ENCODE assay signal across 20 cellular contexts in genomic region chrX:23012162-23012561, GRCh38. TPM values are rescaled to one million over a fixed set of nuclear protein-coding genes. Genes with fewer than 3 reads are reported as not detected.
A peak's percentile ranks its signal among the peaks of the same experiment; 100 is the strongest.
DNase-seq lines count a peak whose midpoint lies in the region; ATAC-seq and TF ChIP-seq lines count a peak whose summit lies in the region.
"Had no signal": no experiment of that assay in that cellular context is flagged by ENCODE, and none has a peak within 500 bp of the region (broad histone marks: within the 10 kb centered on the region; RNA-seq: fewer than 3 reads in every experiment).

No MANE protein-coding gene starts in this region.

- DNase-seq in AML-193 (lab: John Stamatoyannopoulos, UW) = peak; percentile 1 to 2
- peak; percentile 60 for DNase-seq in DND-41
- no peak for DNase-seq in SK-N-MC (ENCODE audit: low read depth, low spot score)
- no peak for DNase-seq in left ventricle myocardium inferior
- DNase-seq in SKM-1 (lab: John Stamatoyannopoulos, UW; ENCODE audit: unreplicated experiment) = no peak
- DNase-seq in tibial nerve (ENCODE audit: low spot score in 2 of 2) = no peak
- DNase-seq in nephron progenitor cell = no peak
- DNase-seq: head of caudate nucleus; NCI-H1436; NCI-H510A treated with DMSO at 0.1 percent for 48 hours; posterior cingulate gyrus; stimulated activated CD4-positive, alpha-beta T cell treated with anti-CD3 and anti-CD28 coated beads, Interleukin-1b, Interleukin-23, amount 100 ng/mL, for 48 hours; SW 1271; testis had no signal

- no peaks in the 10 kb centered on the region for H3K27me3 ChIP-seq in DND-41 (ENCODE audit: insufficient read depth, low read length, poor library complexity)
- H3K27me3 ChIP-seq in left ventricle myocardium inferior (ENCODE audit: low read depth) = no peaks in the 10 kb centered on the region
- H3K27me3 ChIP-seq in tibial nerve = no peaks in the 10 kb centered on the region
- H3K27me3 ChIP-seq: ascending aorta, testis had no signal

- peak overlapping the region; percentile 29 for H3K4me2 ChIP-seq in DND-41 (ENCODE audit: insufficient read depth, low read length)

- H3K4me3 ChIP-seq in DND-41 (ENCODE audit: low read depth in 1 of 2, low read length in 2 of 2) = no peak overlapping the region
- H3K4me3 ChIP-seq in SK-N-MC = no peak overlapping the region
- no peak overlapping the region for H3K4me3 ChIP-seq in left ventricle myocardium inferior
- H3K4me3 ChIP-seq in tibial nerve = no peak overlapping the region
- H3K4me3 ChIP-seq: ascending aorta, testis had no signal

- TF ChIP-seq POLR2A in tibial nerve (IDR thresholded peaks at IDR 0.05) = no peak

- H3K4me1 ChIP-seq in DND-41 (ENCODE audit: insufficient read depth, low read length) (peaks cover 23% of the 10 kb centered on the region), left ventricle myocardium inferior (peaks cover 5% of the 10 kb centered on the region), tibial nerve (no peaks in the 10 kb centered on the region)
- H3K4me1 ChIP-seq: ascending aorta, testis had no signal

- intact Hi-C loops in left ventricle myocardium inferior (cut with micrococcal nuclease) = no loop called here

- peak overlapping the region; percentile 51; the same call in 1 of the 2 replicates for H2AFZ ChIP-seq in DND-41 (ENCODE audit: low read depth, low read length)

- no peaks in the 10 kb centered on the region for H3K36me3 Mint-ChIP-seq in nephron progenitor cell (ENCODE audit: low read depth)
- H3K36me3 Mint-ChIP-seq: activated naive CD8-positive, alpha-beta T cell; stimulated activated effector memory CD8-positive, alpha-beta T cell treated with anti-CD3 and anti-CD28 coated beads, Interleukin-12 subunit alpha, Interleukin-12 subunit beta, amount 100 ng/mL, for 72 hours had no signal

- no peaks in the 10 kb centered on the region for H3K27me3 Mint-ChIP-seq in nephron progenitor cell (ENCODE audit: low read depth, poor library complexity)
- H3K27me3 Mint-ChIP-seq: activated naive CD8-positive, alpha-beta T cell had no signal

- H3K9me3 Mint-ChIP-seq in nephron progenitor cell = peaks cover 12% of the 10 kb centered on the region
- H3K9me3 Mint-ChIP-seq: neural crest cell had no signal

- H3K36me3 ChIP-seq in DND-41 (ENCODE audit: insufficient read depth, low read length) (no peaks in the 10 kb centered on the region), SK-N-MC (ENCODE audit: insufficient read depth, low read length) (no peaks in the 10 kb centered on the region), left ventricle myocardium inferior (no peaks in the 10 kb centered on the region), tibial nerve (no peaks in the 10 kb centered on the region)
- H3K36me3 ChIP-seq: ascending aorta had no signal

- H3K9me3 ChIP-seq in DND-41 (ENCODE audit: insufficient read depth, low read length, severe bottlenecking) = no peaks in the 10 kb centered on the region
- no peaks in the 10 kb centered on the region for H3K9me3 ChIP-seq in SK-N-MC (ENCODE audit: low read depth, low read length)
- H3K9me3 ChIP-seq in left ventricle myocardium inferior (replicated peaks) = no peaks in the 10 kb centered on the region
- no peaks in the 10 kb centered on the region for H3K9me3 ChIP-seq in tibial nerve
- H3K9me3 ChIP-seq: ascending aorta, testis had no signal

- H4K20me1 ChIP-seq in DND-41 (ENCODE audit: insufficient read depth, low read length) = no peaks in the 10 kb centered on the region

- H3K4me1 Mint-ChIP-seq in nephron progenitor cell = no peaks in the 10 kb centered on the region
- H3K4me1 Mint-ChIP-seq: neural crest cell; stimulated activated effector memory CD8-positive, alpha-beta T cell treated with anti-CD3 and anti-CD28 coated beads, Interleukin-12 subunit alpha, Interleukin-12 subunit beta, amount 100 ng/mL, for 72 hours had no signal

- peak; percentile 99 for ATAC-seq in DND-41 (ENCODE audit: insufficient read depth, low read depth)
- ATAC-seq in GM19397 (IDR thresholded peaks at IDR 0.05; ENCODE audit: unreplicated experiment) = no peak
- ATAC-seq: stimulated activated effector memory CD8-positive, alpha-beta T cell treated with anti-CD3 and anti-CD28 coated beads, Interleukin-12 subunit alpha, Interleukin-12 subunit beta, amount 100 ng/mL, for 72 hours had no signal

- TF ChIP-seq CTCF in DND-41 (IDR thresholded peaks at IDR 0.05; ENCODE audit: borderline replicate concordance, extremely low read depth, low read length, poor library complexity, severe bottlenecking) (no peak), left ventricle myocardium inferior (IDR thresholded peaks at IDR 0.05; ENCODE audit: borderline replicate concordance) (no peak), tibial nerve (IDR thresholded peaks at IDR 0.05) (no peak), nephron progenitor cell (IDR thresholded peaks at IDR 0.05) (no peak)

- no peak overlapping the region for H3K4me3 Mint-ChIP-seq in nephron progenitor cell
- H3K4me3 Mint-ChIP-seq: activated naive CD8-positive, alpha-beta T cell; neural crest cell; stimulated activated effector memory CD8-positive, alpha-beta T cell treated with anti-CD3 and anti-CD28 coated beads, Interleukin-12 subunit alpha, Interleukin-12 subunit beta, amount 100 ng/mL, for 72 hours had no signal

- WGBS in tibial nerve, 2 donors = 61 to 73% methylated on average over 2 of the region's 2 CpGs

- H3K9ac ChIP-seq in DND-41 (ENCODE audit: low read depth, low read length) = peak overlapping the region; percentile 33
- H3K9ac ChIP-seq in SK-N-MC (ENCODE audit: insufficient read length) = no peak overlapping the region

- H3K27ac ChIP-seq in DND-41 (ENCODE audit: low read length) = peak overlapping the region; percentile 81
- peak overlapping the region; percentile 42; the same call in 1 of the 2 replicates for H3K27ac ChIP-seq in SK-N-MC
- peak overlapping the region; percentile 52 for H3K27ac ChIP-seq in left ventricle myocardium inferior (replicated peaks)
- H3K27ac ChIP-seq in tibial nerve = no peak overlapping the region
- H3K27ac ChIP-seq: ascending aorta, testis had no signal

- H3K27ac Mint-ChIP-seq in nephron progenitor cell = no peak overlapping the region
- H3K27ac Mint-ChIP-seq: activated naive CD8-positive, alpha-beta T cell; stimulated activated effector memory CD8-positive, alpha-beta T cell treated with anti-CD3 and anti-CD28 coated beads, Interleukin-12 subunit alpha, Interleukin-12 subunit beta, amount 100 ng/mL, for 72 hours had no signal

- no peak for TF ChIP-seq EP300 in tibial nerve (IDR thresholded peaks at IDR 0.05)

- no peaks in the 10 kb centered on the region for H3K79me2 ChIP-seq in DND-41 (ENCODE audit: insufficient read depth, low read length)

RNA-seq across cellular contexts. Expression of gene DDX53, which starts 12.4 kb away (rescaled TPM):
- total RNA-seq in left ventricle myocardium inferior = not detected
- total RNA-seq in tibial nerve = not detected
- total RNA-seq: ascending aorta, LHCN-M2, neural crest cell had no signal

Comparison
In these comparisons a context has a peak if more than half of its experiments do, and no peak if none do; other contexts are left out.
1. DNase-seq: peak in AML-193 (2 of 2) and DND-41 (single experiment); none in SK-N-MC (single experiment), left ventricle myocardium inferior (single experiment), SKM-1 (single experiment), tibial nerve (0 of 2) and nephron progenitor cell (single experiment).
2. H3K27ac ChIP-seq: peak in DND-41 (single experiment), SK-N-MC (single experiment) and left ventricle myocardium inferior (single experiment); none in tibial nerve (0 of 4).